Comparison of ENCODE assay signal across 1 cellular context in genomic region chr2:18975506-18975905, GRCh38.
TF ChIP-seq lines count a peak whose summit lies in the region.

No MANE protein-coding gene starts in this region.

TF ChIP-seq in H1, 55 proteins besides CTCF, POLR2A, EP300 and RAD21:
- no peak for TF ChIP-seq KDM1A (IDR thresholded peaks at IDR 0.05; ENCODE audit: borderline replicate concordance, low read length)
- TF ChIP-seq CHD1 (IDR thresholded peaks at IDR 0.05; ENCODE audit: low read depth, low read length): no peak
- TF ChIP-seq CHD2 (IDR thresholded peaks at IDR 0.05; ENCODE audit: low read length): no peak
- no peak for TF ChIP-seq FOSL1 (IDR thresholded peaks at IDR 0.05; ENCODE audit: insufficient read depth, low read depth, low read length)
- TF ChIP-seq HDAC2 (IDR thresholded peaks at IDR 0.05; ENCODE audit: borderline replicate concordance in 1 of 2, low read depth in 2 of 2, low read length in 2 of 2): no peak
- TF ChIP-seq CHD7 (IDR thresholded peaks at IDR 0.05; ENCODE audit: insufficient replicate concordance, low read length): no peak
- TF ChIP-seq SP2 (IDR thresholded peaks at IDR 0.05; ENCODE audit: low read length): no peak
